ENCODE assay signal across 8 cellular contexts in the genomic region with DNA sequence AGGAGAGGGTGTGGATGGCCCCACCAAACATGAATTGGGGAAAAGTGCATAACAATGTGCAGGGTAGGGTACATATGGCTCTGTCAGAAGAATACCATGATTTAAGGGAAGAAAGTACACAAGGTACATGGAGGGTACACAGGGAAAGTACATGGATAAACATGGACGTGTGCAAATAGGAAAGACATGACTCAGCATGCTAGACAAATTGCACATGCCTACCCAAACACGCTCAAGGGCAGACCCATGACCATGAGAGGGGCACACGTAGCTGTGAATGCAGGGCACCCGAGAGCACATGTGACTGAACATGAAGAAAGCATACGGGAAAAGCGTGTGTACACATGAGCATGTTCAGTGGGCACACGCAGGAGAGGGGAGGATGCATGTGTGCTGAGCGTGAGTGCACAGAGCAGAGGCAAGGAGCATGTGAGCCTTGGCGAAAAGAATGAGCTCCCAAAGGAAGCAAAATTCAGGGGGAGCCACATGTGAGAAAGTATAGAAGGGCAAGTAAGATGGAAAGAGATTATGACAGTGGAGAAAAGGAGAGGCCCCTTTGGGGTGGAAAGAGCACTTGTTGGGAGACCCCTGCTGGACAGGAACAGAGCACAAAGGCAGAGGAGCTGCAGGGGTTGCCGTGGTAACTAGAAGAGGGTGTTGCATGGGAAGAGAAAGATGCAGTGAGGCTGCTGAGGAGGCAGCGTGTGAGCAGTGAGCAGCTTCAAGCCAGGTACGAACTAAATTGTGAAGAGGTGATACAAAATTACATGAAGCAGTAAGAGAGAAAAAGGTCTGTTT.
A peak's percentile ranks its signal among the peaks of the same experiment; 100 is the strongest.
DNase-seq lines count a peak whose midpoint lies in the region; TF ChIP-seq lines count a peak whose summit lies in the region.
"Had no signal": no experiment of that assay in that cellular context is flagged by ENCODE, and none has a peak within 500 bp of the region (broad histone marks: within the 10 kb centered on the region; RNA-seq: fewer than 3 reads in every experiment).

No MANE protein-coding gene starts in this region.

- H3K9me3 ChIP-seq in DOHH2 (ENCODE audit: control insufficient read depth, insufficient read depth, low read length) (no peaks in the 10 kb centered on the region), HEK293 (ENCODE audit: control insufficient read depth, insufficient read depth, low read depth, low read length) (no peaks in the 10 kb centered on the region), SU-DHL-6 (ENCODE audit: insufficient read depth, low read length) (no peaks in the 10 kb centered on the region)

- H3K27me3 ChIP-seq in DOHH2 (ENCODE audit: control insufficient read depth, low read length) (no peaks in the 10 kb centered on the region), SU-DHL-6 (ENCODE audit: low read length) (no peaks in the 10 kb centered on the region)

- POLR2A ChIA-PET in HEK293 (lab: Yijun Ruan, JAX): interaction anchor here (1.4 kb wide), 1 partner anchor 23 kb away, joined by 3 read pairs; no protein-coding TSS in a partner anchor

- H3K79me2 ChIP-seq in DOHH2 (ENCODE audit: control insufficient read depth, low read length): no peaks in the 10 kb centered on the region
- no peaks in the 10 kb centered on the region for H3K79me2 ChIP-seq in SU-DHL-6 (ENCODE audit: insufficient read depth, low read length)

- H2AFZ ChIP-seq in SU-DHL-6 (ENCODE audit: low read depth, low read length, severe bottlenecking): no peak overlapping the region

- H3K36me3 ChIP-seq in DOHH2 (ENCODE audit: control insufficient read depth, low read length): no peaks in the 10 kb centered on the region
- peaks cover 32 to 82% of the 10 kb centered on the region in 2 experiments; a peak in 2 of 3 replicates for H3K36me3 ChIP-seq in HEK293 (ENCODE audit: control insufficient read depth in 2 of 2, insufficient read depth in 1 of 2, low read length in 2 of 2)
- H3K36me3 ChIP-seq in SU-DHL-6 (ENCODE audit: low read length): no peaks in the 10 kb centered on the region

- no peak overlapping the region for H3K27ac ChIP-seq in DOHH2 (ENCODE audit: low read depth, low read length)
- H3K27ac ChIP-seq in HEK293 (ENCODE audit: extremely low read depth, low read depth, low read length): no peak overlapping the region
- no peak overlapping the region for H3K27ac ChIP-seq in SU-DHL-6 (ENCODE audit: low read depth, low read length)
- H3K27ac ChIP-seq: epithelial cell of prostate had no signal

- peak; percentile 37 for DNase-seq in iris pigment epithelial cell (ENCODE audit: low read depth)
- DNase-seq in KG1 (lab: John Stamatoyannopoulos, UW): no peak
- no peak for DNase-seq in kidney glomerular epithelial cell (lab: John Stamatoyannopoulos, UW)
- DNase-seq in superior temporal gyrus (ENCODE audit: extremely low spot score): no peak

- H3K4me1 ChIP-seq in DOHH2 (ENCODE audit: control insufficient read depth, low read length) (no peaks in the 10 kb centered on the region), HEK293 (ENCODE audit: control insufficient read depth, insufficient read depth, low read length) (no peaks in the 10 kb centered on the region)

- CTCF ChIA-PET in HEK293 (lab: Yijun Ruan, JAX): interaction anchor here (0.6 to 2.0 kb wide), 7 partner anchors 13 to 1579 kb away, joined by 3 to 9 read pairs (median 4); partner anchors contain the start of gene OR12D1

- H3K4me2 ChIP-seq in DOHH2 (ENCODE audit: low read length) (no peak overlapping the region), SU-DHL-6 (ENCODE audit: low read depth, low read length, poor library complexity, severe bottlenecking) (no peak overlapping the region)

- H3K9ac ChIP-seq in SU-DHL-6 (ENCODE audit: low read length): no peak overlapping the region

- TF ChIP-seq CTCF in DOHH2 (IDR thresholded peaks at IDR 0.05; ENCODE audit: low read depth, low read length, poor library complexity, severe bottlenecking) (peak; percentile 48), HEK293 (tag by site-specific recombination; IDR thresholded peaks at IDR 0.05) (peak; percentile 72), SU-DHL-6 (IDR thresholded peaks at IDR 0.05; ENCODE audit: insufficient read depth, low read length, poor library complexity, severe bottlenecking) (peak; percentile 29)

- H3K4me3 ChIP-seq in DOHH2 (ENCODE audit: low read length): no peak overlapping the region
- no peak overlapping the region for H3K4me3 ChIP-seq in HEK293 (ENCODE audit: low read depth, low read length)
- H3K4me3 ChIP-seq in SU-DHL-6 (ENCODE audit: insufficient read depth, low read length, poor library complexity, severe bottlenecking): no peak overlapping the region

- no peaks in the 10 kb centered on the region for H3F3A ChIP-seq in DOHH2 (ENCODE audit: control insufficient read depth, insufficient read depth)
- no peaks in the 10 kb centered on the region for H3F3A ChIP-seq in SU-DHL-6 (ENCODE audit: insufficient read depth)

- H3K9me2 ChIP-seq in DOHH2 (replicated peaks; ENCODE audit: control insufficient read depth, low read length) (no peaks in the 10 kb centered on the region), SU-DHL-6 (replicated peaks; ENCODE audit: insufficient read depth, low read length) (no peaks in the 10 kb centered on the region)

- H4K20me1 ChIP-seq in DOHH2 (ENCODE audit: control insufficient read depth, insufficient read depth, low read depth, low read length) (no peaks in the 10 kb centered on the region; the same call in 1 of the 2 replicates), SU-DHL-6 (ENCODE audit: low read depth, low read length) (no peaks in the 10 kb centered on the region)

TF ChIP-seq in HEK293, 187 proteins besides CTCF, POLR2A, EP300 and RAD21:
- 0 out of 2 replicates have a peak, but pooled peaks have one; percentile 6 for TF ChIP-seq ZNF654 (tag by site-specific recombination; IDR thresholded peaks at IDR 0.05; ENCODE audit: low read depth)
- TF ChIP-seq ZNF785 (tag by site-specific recombination; IDR thresholded peaks at IDR 0.05): no peak
- peak; percentile 45; the same call in 1 of the 2 replicates for TF ChIP-seq PRDM1 (tag by site-specific recombination; IDR thresholded peaks at IDR 0.05)
TF ChIP-seq in HEK293: peak in this region for 2.
